In the genomic region with DNA sequence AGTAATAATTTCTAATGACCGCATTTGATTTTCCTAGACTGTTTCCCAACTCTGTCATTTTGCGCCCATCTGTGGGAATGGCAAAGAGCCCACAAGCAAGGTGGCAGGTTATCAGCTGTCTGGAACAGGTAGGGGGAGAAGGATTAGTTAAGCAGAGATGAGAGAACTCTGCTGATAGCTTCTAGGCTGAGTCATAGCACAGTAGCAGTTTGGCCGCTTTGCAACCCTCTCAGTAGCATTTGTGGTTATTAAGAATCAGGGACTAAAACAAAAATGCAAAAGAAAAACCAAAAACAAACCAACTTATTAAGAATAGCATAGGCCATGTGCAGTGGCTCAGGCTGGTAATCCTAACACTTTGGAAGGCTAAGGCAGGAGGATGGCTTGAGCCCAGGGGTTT, we compare ENCODE assay signal across 18 cellular contexts.
DNase-seq lines count a peak whose midpoint lies in the region; ATAC-seq and TF ChIP-seq lines count a peak whose summit lies in the region.
"Had no signal": no experiment of that assay in that cellular context is flagged by ENCODE, and none has a peak within 500 bp of the region (broad histone marks: within the 10 kb centered on the region; RNA-seq: fewer than 3 reads in every experiment).

No MANE protein-coding gene starts in this region.

- dilution Hi-C loops in mammary epithelial cell (cut with HindIII; ENCODE audit: low sequenced_read_pairs), result no loop called here

- H4K20me1 ChIP-seq in mammary epithelial cell (ENCODE audit: insufficient read depth, low read length), result no peaks in the 10 kb centered on the region

- ATAC-seq in HG02588 (IDR thresholded peaks at IDR 0.05; ENCODE audit: unreplicated experiment) (peak; percentile 63), sciatic nerve (no peak)

- intact Hi-C loops in mammary epithelial cell (cut with micrococcal nuclease) (no loop called here), breast epithelium (cut with DNase I; ENCODE audit: low total_unique reads) (no loop called here), sciatic nerve (cut with DNase I) (no loop called here)

- H3K4me2 ChIP-seq in mammary epithelial cell (ENCODE audit: insufficient read depth, low read depth, low read length), result no peak overlapping the region

- no peak overlapping the region for H3K9ac ChIP-seq in mammary epithelial cell (ENCODE audit: insufficient read depth, low read length)

- H3K27ac ChIP-seq in mammary epithelial cell (ENCODE audit: insufficient read depth, low read depth, low read length), result no peak overlapping the region
- H3K27ac ChIP-seq in breast epithelium, result no peak overlapping the region
- H3K27ac ChIP-seq: 22Rv1, RWPE1 had no signal

- H3K4me1 ChIP-seq in mammary epithelial cell (ENCODE audit: insufficient read depth, low read length), result no peaks in the 10 kb centered on the region
- no peaks in the 10 kb centered on the region for H3K4me1 ChIP-seq in breast epithelium

- no peak for TF ChIP-seq POLR2A in breast epithelium (IDR thresholded peaks at IDR 0.05)

- no TSS peak for BruUV-seq in mammary epithelial cell (replicated peaks; lab: Mats Ljungman, UMichigan)

- WGBS in mammary epithelial cell (ENCODE audit: low coverage, missing lambda C conversion rate), result 67% methylated on average over 3 of the region's 3 CpGs

- H3K27me3 ChIP-seq in mammary epithelial cell (ENCODE audit: insufficient read depth, low read length) (peaks cover 2% of the 10 kb centered on the region), breast epithelium (no peaks in the 10 kb centered on the region)

- no peak overlapping the region for H2AFZ ChIP-seq in mammary epithelial cell (ENCODE audit: low read depth, low read length)

- TF ChIP-seq CTCF in mammary epithelial cell (conservative IDR thresholded peaks at IDR 0.05 in 1 of 2, IDR thresholded peaks at IDR 0.05 in 1 of 2; ENCODE audit: extremely low read depth in 1 of 2, insufficient read depth in 1 of 2, low read depth in 1 of 2, low read length in 2 of 2) (no peak), breast epithelium (IDR thresholded peaks at IDR 0.05) (no peak)

- H3K4me3 ChIP-seq in mammary epithelial cell (replicated peaks in 1 of 3; ENCODE audit: insufficient read depth in 1 of 3, low read depth in 2 of 3, low read length in 3 of 3), result no peak overlapping the region
- H3K4me3 ChIP-seq in breast epithelium, result no peak overlapping the region

- CTCF ChIA-PET in mammary epithelial cell (lab: Charles Lee; ENCODE audit: low non-redundant PET), result no interaction called here

- H3K9me3 ChIP-seq in mammary epithelial cell (replicated peaks; ENCODE audit: insufficient read depth, low read length), result no peaks in the 10 kb centered on the region
- H3K9me3 ChIP-seq in breast epithelium, result no peaks in the 10 kb centered on the region

- H3K79me2 ChIP-seq in mammary epithelial cell (ENCODE audit: insufficient read depth, low read length), result no peaks in the 10 kb centered on the region

- H3K36me3 ChIP-seq in mammary epithelial cell (ENCODE audit: insufficient read depth, low read length) (no peaks in the 10 kb centered on the region), breast epithelium (no peaks in the 10 kb centered on the region)

- DNase-seq in mammary epithelial cell (peak; percentile 3), breast epithelium (ENCODE audit: low spot score in 2 of 2) (no peak), astrocyte of the hippocampus (ENCODE audit: low read depth, low spot score) (peak; percentile 1), sciatic nerve (ENCODE audit: low spot score) (no peak), RKO (ENCODE audit: low spot score) (no peak), MV-4-11 (lab: John Stamatoyannopoulos, UW) (no peak), SW480 (ENCODE audit: low spot score) (no peak)
- DNase-seq: Calu3; CD4-positive, alpha-beta memory T cell; GOT3; Kasumi-1; NCI-H1436; NCI-H2029 treated with DMSO at 0.1 percent for 48 hours; NCI-H2171 treated with DMSO at 0.1 percent for 48 hours; NCI-H446 treated with DMSO at 0.1 percent for 48 hours had no signal

- in situ Hi-C loops in mammary epithelial cell (cut with MboI; ENCODE audit: low sequenced_read_pairs in 2 of 2), result no loop called here

Comparison
In these comparisons a context has a peak if more than half of its experiments do, and no peak if none do; other contexts are left out.
1. DNase-seq: peak in mammary epithelial cell (single experiment) and astrocyte of the hippocampus (single experiment); none in breast epithelium (0 of 2), sciatic nerve (single experiment), RKO (single experiment), MV-4-11 (single experiment) and SW480 (single experiment).